ENCODE assay signal across 12 cellular contexts in the genomic region with DNA sequence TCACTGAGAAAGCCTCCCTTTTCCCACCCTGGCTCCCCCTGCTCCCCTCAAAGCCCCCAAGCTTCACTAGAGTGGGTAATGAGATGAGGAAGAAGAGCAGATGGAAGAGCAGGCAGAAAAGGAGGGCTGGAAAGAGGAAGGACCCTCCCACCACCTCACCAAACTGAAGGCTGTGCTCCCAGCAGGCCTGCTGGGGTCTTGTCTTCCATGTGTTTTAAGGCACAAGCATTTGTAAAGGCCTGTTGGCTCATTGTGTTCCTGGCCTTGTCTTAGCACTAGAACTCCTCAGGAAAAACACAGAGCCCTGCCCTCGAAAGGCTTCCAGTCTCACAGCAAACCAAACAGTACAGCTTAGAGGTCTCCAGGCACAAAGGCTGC. TPM values are rescaled to one million over a fixed set of nuclear protein-coding genes. Genes with fewer than 3 reads are reported as not detected.
DNase-seq lines count a peak whose midpoint lies in the region; ATAC-seq and TF ChIP-seq lines count a peak whose summit lies in the region.
"Had no signal": no experiment of that assay in that cellular context is flagged by ENCODE, and none has a peak within 500 bp of the region (broad histone marks: within the 10 kb centered on the region; RNA-seq: fewer than 3 reads in every experiment).

No MANE protein-coding gene starts in this region.

- H3K79me1 ChIP-seq in neuronal stem cell (ENCODE audit: low read depth, low read length) = no peaks in the 10 kb centered on the region

- H2BK5ac ChIP-seq in neuronal stem cell (ENCODE audit: low read length) = no peak overlapping the region

- H3K9ac ChIP-seq in neuronal stem cell (ENCODE audit: low read depth, low read length, poor library complexity) = no peak overlapping the region

- H2BK15ac ChIP-seq in neuronal stem cell (ENCODE audit: low read length) = no peak overlapping the region

- no peak overlapping the region for H2BK120ac ChIP-seq in neuronal stem cell (ENCODE audit: low read depth, low read length)

- no peak overlapping the region for H2AFZ ChIP-seq in neuronal stem cell (ENCODE audit: low read length)

- TF ChIP-seq CTCF in right atrium auricular region (IDR thresholded peaks at IDR 0.05) = no peak
- no peak for TF ChIP-seq CTCF in adrenal gland (IDR thresholded peaks at IDR 0.05)
- no peak for TF ChIP-seq CTCF in glutamatergic neuron (IDR thresholded peaks at IDR 0.05; ENCODE audit: partially characterized antibody, unreplicated experiment)

- H3K4me2 ChIP-seq in neuronal stem cell (ENCODE audit: insufficient read depth, low read length, poor library complexity, severe bottlenecking) = no peak overlapping the region

- H3K4ac ChIP-seq in neuronal stem cell (ENCODE audit: low read length) = no peak overlapping the region

- H3K27me3 ChIP-seq in right atrium auricular region = no peaks in the 10 kb centered on the region
- no peaks in the 10 kb centered on the region for H3K27me3 ChIP-seq in adrenal gland
- H3K27me3 ChIP-seq in neuronal stem cell (ENCODE audit: control insufficient read depth in 3 of 3, insufficient read depth in 3 of 3, low read depth in 1 of 3, low read length in 3 of 3) = no peaks in the 10 kb centered on the region
- H3K27me3 ChIP-seq in aorta (ENCODE audit: control insufficient read depth in 1 of 2, insufficient read depth in 2 of 2, low read length in 1 of 2) = no peaks in the 10 kb centered on the region

- H2BK12ac ChIP-seq in neuronal stem cell (ENCODE audit: low read length) = no peak overlapping the region

- TF ChIP-seq POLR2A in adrenal gland (IDR thresholded peaks at IDR 0.05) = no peak

- no peak overlapping the region for H3K18ac ChIP-seq in neuronal stem cell (ENCODE audit: low read length)

- no peak overlapping the region for H3K23ac ChIP-seq in neuronal stem cell (ENCODE audit: low read depth, low read length, poor library complexity)

- no peak overlapping the region for H3K27ac Mint-ChIP-seq in glutamatergic neuron (ENCODE audit: unreplicated experiment)

- H4K91ac ChIP-seq in neuronal stem cell (ENCODE audit: low read depth, low read length, poor library complexity) = no peak overlapping the region

- no peak overlapping the region for H3K4me3 Mint-ChIP-seq in glutamatergic neuron (ENCODE audit: unreplicated experiment)
- H3K4me3 Mint-ChIP-seq: CD8-positive, alpha-beta memory T cell had no signal

- DNase-seq in right atrium auricular region (ENCODE audit: low spot score) (no peak), left ventricle myocardium superior (no peak), adrenal gland (no peak), neuronal stem cell (ENCODE audit: low spot score) (no peak), aorta (no peak), glutamatergic neuron (no peak)
- DNase-seq in effector CD4-positive, alpha-beta T cell = no peak
- DNase-seq in stimulated activated CD4-positive, alpha-beta T cell treated with anti-CD3 and anti-CD28 coated beads, Interleukin-4, amount 100 ng/mL, for 4 hours = no peak
- DNase-seq: activated CD4-positive, CD25-positive, alpha-beta regulatory T cell treated with anti-CD3 and anti-CD28 coated beads, Interleukin-2, amount 50 U/mL, for 72 hours; CD8-positive, alpha-beta memory T cell; NCI-H2107; stimulated activated naive CD4-positive, alpha-beta T cell had no signal

- H3K27ac ChIP-seq in right atrium auricular region = peak overlapping the region; percentile 95 to 98
- H3K27ac ChIP-seq in adrenal gland = peak overlapping the region in 3 of 5 donors; percentile 15 to 66 (median 63)
- H3K27ac ChIP-seq in neuronal stem cell (replicated peaks; ENCODE audit: low read length) = no peak overlapping the region
- H3K27ac ChIP-seq in aorta (ENCODE audit: low read depth in 1 of 2, low read length in 2 of 2) = peak overlapping the region; percentile 32 to 70

- intact Hi-C loops in left ventricle myocardium superior (cut with micrococcal nuclease) (loop anchor here (5.0 to 10.0 kb wide), 3 partner anchors 82 to 475 kb away; no protein-coding TSS in a partner anchor), adrenal gland (cut with DNase I) (loop anchor here (5.0 kb wide), 3 partner anchors 75 to 580 kb away; no protein-coding TSS in a partner anchor), aorta (cut with DNase I) (loop anchor here (5.0 kb wide), 5 partner anchors 95 to 465 kb away; partner anchors contain the start of gene IRF2BP2 (in 1 of the 2))

- no peak overlapping the region for H4K8ac ChIP-seq in neuronal stem cell (ENCODE audit: low read depth, low read length)

- H2AK5ac ChIP-seq in neuronal stem cell (ENCODE audit: low read depth, low read length) = peak overlapping the region; percentile 15

- peaks cover 2% of the 10 kb centered on the region for H3K9me3 Mint-ChIP-seq in glutamatergic neuron (ENCODE audit: unreplicated experiment)
- H3K9me3 Mint-ChIP-seq: CD8-positive, alpha-beta memory T cell had no signal

- H3K4me1 ChIP-seq in right atrium auricular region (peaks cover 0 to 67% of the 10 kb centered on the region in 2 donors), adrenal gland (replicated peaks in 1 of 2) (peaks cover 36 to 52% of the 10 kb centered on the region in 2 donors), neuronal stem cell (ENCODE audit: control insufficient read depth in 2 of 2, insufficient read depth in 1 of 2, low read depth in 1 of 2, low read length in 2 of 2) (peaks cover 16 to 19% of the 10 kb centered on the region in 2 donors), aorta (ENCODE audit: control insufficient read depth in 1 of 2, insufficient read depth in 2 of 2, low read length in 2 of 2) (peaks cover 0 to 5% of the 10 kb centered on the region in 2 donors)

- no peak for ATAC-seq in left ventricle myocardium superior
- no peak for ATAC-seq in aorta (ENCODE audit: low FRiP score)

- no peaks in the 10 kb centered on the region for H3K36me3 Mint-ChIP-seq in glutamatergic neuron (ENCODE audit: unreplicated experiment)
- H3K36me3 Mint-ChIP-seq: CD8-positive, alpha-beta memory T cell had no signal

- no peak overlapping the region for H3K4me3 ChIP-seq in right atrium auricular region
- no peak overlapping the region for H3K4me3 ChIP-seq in adrenal gland
- no peak overlapping the region for H3K4me3 ChIP-seq in neuronal stem cell (ENCODE audit: low read length in 2 of 2)
- H3K4me3 ChIP-seq in aorta (ENCODE audit: low read length in 2 of 2) = no peak overlapping the region

- 83 to 97% (median 95%) methylated on average over 1 of the region's 1 CpG; no CpG with 5 or more reads in 1 of the 4 donors for WGBS in adrenal gland, 4 donors
- WGBS in neuronal stem cell (ENCODE audit: extremely low coverage in 2 of 2, insufficient read length in 2 of 2, insufficient replicate concordance in 1 of 2), 2 donors = no CpG with 5 or more reads among the region's 1 CpG
- WGBS in aorta, 2 donors = 96 to 100% methylated on average over 1 of the region's 1 CpG

- peaks cover 2% of the 10 kb centered on the region for H3K27me3 Mint-ChIP-seq in glutamatergic neuron (ENCODE audit: unreplicated experiment)
- H3K27me3 Mint-ChIP-seq: CD8-positive, alpha-beta memory T cell had no signal

- H3K9me3 ChIP-seq in right atrium auricular region (no peaks in the 10 kb centered on the region), adrenal gland (replicated peaks in 1 of 3) (no peaks in the 10 kb centered on the region), neuronal stem cell (replicated peaks in 1 of 2; ENCODE audit: control insufficient read depth in 2 of 2, insufficient read depth in 1 of 2, low read depth in 1 of 2, low read length in 2 of 2) (peaks cover 0 to 5% of the 10 kb centered on the region in 2 donors), aorta (ENCODE audit: control insufficient read depth, low read length) (no peaks in the 10 kb centered on the region)

- H3K4me1 Mint-ChIP-seq in glutamatergic neuron (ENCODE audit: low read depth, unreplicated experiment) = peaks cover 16% of the 10 kb centered on the region

- H3K36me3 ChIP-seq in right atrium auricular region (no peaks in the 10 kb centered on the region), adrenal gland (replicated peaks in 1 of 2) (no peaks in the 10 kb centered on the region), neuronal stem cell (replicated peaks in 1 of 2; ENCODE audit: control insufficient read depth in 2 of 2, insufficient read depth in 2 of 2, low read length in 2 of 2) (no peaks in the 10 kb centered on the region), aorta (ENCODE audit: control insufficient read depth in 1 of 2, insufficient read depth in 2 of 2, low read length in 1 of 2) (no peaks in the 10 kb centered on the region)

- no peak overlapping the region for H3K14ac ChIP-seq in neuronal stem cell (ENCODE audit: low read length)

RNA-seq across cellular contexts. Expression of gene TOMM20, which starts 51.5 kb away (rescaled TPM):
- 10 to 100 TPM; 70.2 to 83.5 TPM for total RNA-seq in right atrium auricular region
- total RNA-seq in left ventricle myocardium superior = 95.8 TPM
- 100 to 1,000 TPM in 5 of 8 donors, 10 to 100 TPM in 3; 84.5 to 144 (median 121) TPM for total RNA-seq in adrenal gland
- 100 to 1,000 TPM in 1 of 3 donors, 10 to 100 TPM in 2; 61.7 to 116 (median 62.7) TPM for polyA plus RNA-seq in adrenal gland
- 152 TPM for polyA plus RNA-seq in neuronal stem cell (2013, experiment 1 of 2)
- polyA plus RNA-seq in neuronal stem cell (2013, experiment 2 of 2) = 156 TPM
- 10 to 100 TPM; 77.3 to 78.1 TPM for total RNA-seq in aorta
- polyA plus RNA-seq in aorta = 10 to 100 TPM; 69.8 to 97.5 TPM
- 166 TPM for total RNA-seq in glutamatergic neuron (ENCODE audit: unreplicated experiment)
